Comparison of ENCODE assay signal across 31 cellular contexts in the genomic region with DNA sequence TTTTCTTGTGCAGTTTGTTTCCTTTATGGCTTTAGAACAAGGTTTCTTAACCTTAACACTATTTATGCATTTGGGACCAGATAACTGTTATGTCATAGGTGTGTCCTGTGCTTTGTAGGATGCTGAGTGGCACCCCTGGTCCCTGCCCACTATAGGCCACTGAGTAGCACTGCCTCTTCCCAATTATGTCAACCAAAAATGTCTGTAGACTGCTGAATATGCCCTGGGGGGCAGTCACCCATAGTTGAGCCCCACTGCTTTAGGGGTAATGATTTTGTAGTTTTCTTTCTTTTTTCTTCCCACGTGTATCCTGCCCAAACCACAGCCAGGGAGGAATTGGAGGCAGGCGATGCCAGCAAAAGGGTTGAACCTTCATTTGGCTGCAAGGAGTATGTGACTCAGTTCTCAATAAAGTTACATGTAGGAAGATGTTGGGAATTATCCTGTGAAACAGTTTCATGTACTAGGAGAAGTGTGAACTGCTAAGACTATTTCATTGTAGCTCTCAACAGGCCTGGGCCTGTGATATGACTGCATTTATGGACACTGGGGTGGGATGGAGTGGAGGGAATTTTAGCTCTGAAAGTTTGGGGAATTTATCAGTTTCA.
DNase-seq lines count a peak whose midpoint lies in the region; ATAC-seq and TF ChIP-seq lines count a peak whose summit lies in the region.
"Had no signal": no experiment of that assay in that cellular context is flagged by ENCODE, and none has a peak within 500 bp of the region (broad histone marks: within the 10 kb centered on the region; RNA-seq: fewer than 3 reads in every experiment).

No MANE protein-coding gene starts in this region.

- no peak overlapping the region for H3K4me3 ChIP-seq in BLaER1
- no peak overlapping the region for H3K4me3 ChIP-seq in PC-9
- H3K4me3 ChIP-seq in dorsolateral prefrontal cortex = no peak overlapping the region
- H3K4me3 ChIP-seq: cardiac muscle cell, prostate gland, transverse colon had no signal

- H3K4me2 ChIP-seq in BLaER1 (peak overlapping the region; percentile 44), PC-9 (no peak overlapping the region)

- H3K4me1 ChIP-seq in BLaER1 (peaks cover 53% of the 10 kb centered on the region), PC-9 (replicated peaks; ENCODE audit: insufficient read depth) (peaks cover 32% of the 10 kb centered on the region)

- POLR2A ChIA-PET in PC-9 (lab: Charles Lee; ENCODE audit: unreplicated experiment) = no interaction called here
- POLR2A ChIA-PET in activated CD4-positive, alpha-beta memory T cell treated with anti-CD3 and anti-CD28 coated beads for 36 hours (lab: Charles Lee) = no interaction called here

- H3K4me3 Mint-ChIP-seq in activated CD4-positive, alpha-beta memory T cell treated with anti-CD3 and anti-CD28 coated beads for 36 hours = no peak overlapping the region
- H3K4me3 Mint-ChIP-seq: activated CD4-positive, alpha-beta memory T cell treated with anti-CD3 and anti-CD28 coated beads, Interleukin-2, amount 10 ng/mL, durations not matched to agents 7 days and 5 days; activated naive CD4-positive, alpha-beta T cell treated with anti-CD3 and anti-CD28 coated beads, Interleukin-2, amount 50 U/mL, for 24 hours; endodermal cell; mesothelial cell of epicardium; T-cell had no signal

- H3K9me3 ChIP-seq in BLaER1 = no peaks in the 10 kb centered on the region
- no peaks in the 10 kb centered on the region for H3K9me3 ChIP-seq in PC-9 (ENCODE audit: insufficient read depth, low read depth)
- H3K9me3 ChIP-seq: neutrophil, prostate gland, transverse colon had no signal

- no peak for DNase-seq in PC-9
- DNase-seq in dorsolateral prefrontal cortex = peak in 1 of 10 donors; percentile 42
- no peak for DNase-seq in substantia nigra (lab: John Stamatoyannopoulos, UW)
- DNase-seq in activated CD4-positive, alpha-beta memory T cell treated with anti-CD3 and anti-CD28 coated beads for 36 hours = no peak
- DNase-seq in cerebellar nuclear complex (lab: John Stamatoyannopoulos, UW) = no peak
- no peak for DNase-seq in NCI-H2081 (lab: John Stamatoyannopoulos, UW)
- DNase-seq: activated CD4-positive, alpha-beta memory T cell treated with anti-CD3 and anti-CD28 coated beads, Interleukin-2, amount 10 ng/mL, durations not matched to agents 7 days and 5 days; amygdala; DMS79; endodermal cell; glutamatergic neuron; GOT3; islet precursor cell; left ventricle myocardium superior; naive B cell; NCI-H1092 treated with DMSO at 0.1 percent for 48 hours; NCI-H187 treated with DMSO at 0.1 percent for 48 hours; NCI-H526 treated with DMSO at 0.1 percent for 48 hours; stimulated activated CD4-positive, alpha-beta T cell treated with anti-CD3 and anti-CD28 coated beads, Interleukin-15, amount 100 ng/mL, for 24 hours; stimulated activated naive CD4-positive, alpha-beta T cell; T-cell; transverse colon had no signal

- peaks cover 90% of the 10 kb centered on the region for H3K79me2 ChIP-seq in PC-9 (ENCODE audit: low read depth)

- no peak overlapping the region for H2AFZ ChIP-seq in PC-9

- no peak for ATAC-seq in GM21360 (IDR thresholded peaks at IDR 0.05; ENCODE audit: unreplicated experiment)
- ATAC-seq: left ventricle myocardium superior, T-cell had no signal

- peaks cover 16% of the 10 kb centered on the region for H3F3A ChIP-seq in PC-9 (ENCODE audit: insufficient read depth, low read depth)

- H3K9ac ChIP-seq in BLaER1 = no peak overlapping the region

- H3K27ac Mint-ChIP-seq in activated CD4-positive, alpha-beta memory T cell treated with anti-CD3 and anti-CD28 coated beads for 36 hours = no peak overlapping the region
- H3K27ac Mint-ChIP-seq: activated CD4-positive, alpha-beta memory T cell treated with anti-CD3 and anti-CD28 coated beads, Interleukin-2, amount 10 ng/mL, durations not matched to agents 7 days and 5 days; activated naive CD4-positive, alpha-beta T cell treated with anti-CD3 and anti-CD28 coated beads, Interleukin-2, amount 50 U/mL, for 24 hours; endodermal cell; naive B cell; T-cell had no signal

- no peaks in the 10 kb centered on the region for H3K36me3 Mint-ChIP-seq in activated CD4-positive, alpha-beta memory T cell treated with anti-CD3 and anti-CD28 coated beads for 36 hours
- H3K36me3 Mint-ChIP-seq: activated naive CD4-positive, alpha-beta T cell treated with anti-CD3 and anti-CD28 coated beads, Interleukin-2, amount 50 U/mL, for 24 hours; mesothelial cell of epicardium; naive B cell; T-cell had no signal

- CTCF ChIA-PET in PC-9 (lab: Charles Lee) = no interaction called here
- CTCF ChIA-PET in activated CD4-positive, alpha-beta memory T cell treated with anti-CD3 and anti-CD28 coated beads for 36 hours (lab: Charles Lee) = no interaction called here

- BruUV-seq in PC-9 (replicated peaks; lab: Mats Ljungman, UMichigan) = no TSS peak

- H3K27ac ChIP-seq in BLaER1 (no peak overlapping the region), PC-9 (0 out of 2 replicates have a peak overlapping the region, but pooled peaks have one; percentile 28), dorsolateral prefrontal cortex (peak overlapping the region in 54 of 59 donors; percentile 2 to 98 (median 57)), substantia nigra (ENCODE audit: low read depth, low read length, poor library complexity, severe bottlenecking) (peak overlapping the region; percentile 11)
- H3K27ac ChIP-seq: C4-2B, cardiac muscle cell, neutrophil, prostate gland, transverse colon had no signal

- H4K20me1 ChIP-seq in BLaER1 (peaks cover 99% of the 10 kb centered on the region), PC-9 (ENCODE audit: insufficient read depth) (no peaks in the 10 kb centered on the region)

- TF ChIP-seq CTCF in PC-9 (conservative IDR thresholded peaks at IDR 0.05) (no peak), dorsolateral prefrontal cortex (IDR thresholded peaks at IDR 0.05 in 54 of 56, conservative IDR thresholded peaks at IDR 0.05 in 2 of 56; ENCODE audit: low read depth in 1 of 56, partially characterized antibody in 56 of 56) (no peak)

- intact Hi-C loops in PC-9 (cut with micrococcal nuclease; ENCODE audit: unreplicated experiment) (loop anchor here (5.0 to 10.0 kb wide), 2 partner anchors 67 to 214 kb away; no protein-coding TSS in a partner anchor), dorsolateral prefrontal cortex (cut with DNase I) (no loop called here)
- intact Hi-C loops in activated CD4-positive, alpha-beta memory T cell treated with anti-CD3 and anti-CD28 coated beads for 36 hours (cut with micrococcal nuclease) = loop anchor here (5.0 kb wide), 1 partner anchor 63 kb away; a partner anchor contains a TSS

- H3K36me3 ChIP-seq in BLaER1 (peaks cover 5% of the 10 kb centered on the region; the same call in 1 of the 2 replicates), PC-9 (ENCODE audit: low read depth) (no peaks in the 10 kb centered on the region)
- H3K36me3 ChIP-seq: cardiac muscle cell, neutrophil, prostate gland, transverse colon had no signal

- peaks cover 19% of the 10 kb centered on the region for H3K27me3 Mint-ChIP-seq in activated CD4-positive, alpha-beta memory T cell treated with anti-CD3 and anti-CD28 coated beads for 36 hours

- H3K27me3 ChIP-seq in BLaER1 (no peaks in the 10 kb centered on the region), PC-9 (ENCODE audit: insufficient read depth, low read depth) (no peaks in the 10 kb centered on the region), dorsolateral prefrontal cortex (no peaks in the 10 kb centered on the region)
- H3K27me3 ChIP-seq: cardiac muscle cell, neutrophil, transverse colon had no signal

- peaks cover 20% of the 10 kb centered on the region for H3K4me1 Mint-ChIP-seq in activated CD4-positive, alpha-beta memory T cell treated with anti-CD3 and anti-CD28 coated beads for 36 hours (ENCODE audit: low read depth)
- H3K4me1 Mint-ChIP-seq: activated naive CD4-positive, alpha-beta T cell treated with anti-CD3 and anti-CD28 coated beads, Interleukin-2, amount 50 U/mL, for 24 hours; naive B cell had no signal

- H3K9me2 ChIP-seq in PC-9 (ENCODE audit: insufficient read depth) = no peaks in the 10 kb centered on the region

- no peaks in the 10 kb centered on the region for H3K9me3 Mint-ChIP-seq in activated CD4-positive, alpha-beta memory T cell treated with anti-CD3 and anti-CD28 coated beads for 36 hours
- H3K9me3 Mint-ChIP-seq: activated CD4-positive, alpha-beta memory T cell treated with anti-CD3 and anti-CD28 coated beads, Interleukin-2, amount 10 ng/mL, durations not matched to agents 7 days and 5 days; activated naive CD4-positive, alpha-beta T cell treated with anti-CD3 and anti-CD28 coated beads, Interleukin-2, amount 50 U/mL, for 24 hours; activated T-helper 2 cell treated with anti-CD3 and anti-CD28 coated beads, Interferon-gamma antibody, Interleukin-2, Interleukin-4, amounts not matched to agents 10 μg/mL and 5 μg/mL and 100 μg/mL, durations not matched to agents 14 hours and 24 hours and 36 hours; endodermal cell; mesothelial cell of epicardium; naive B cell; T-cell had no signal

Comparison
In these comparisons a context has a peak if more than half of its experiments do, and no peak if none do; other contexts are left out.
1. intact Hi-C loops: an anchor here in PC-9 (5.0 to 10.0 kb wide) and activated CD4-positive, alpha-beta memory T cell treated with anti-CD3 and anti-CD28 coated beads for 36 hours (5.0 kb wide); none called in dorsolateral prefrontal cortex.